ENCODE assay signal across 1 cellular context in genomic region chr14:23861666-23862065, GRCh38.
TF ChIP-seq lines count a peak whose summit lies in the region.

No MANE protein-coding gene starts in this region.

TF ChIP-seq in HepG2, 621 proteins besides CTCF, POLR2A, EP300 and RAD21 (continued from another document):
- TF ChIP-seq, protein P1, sequence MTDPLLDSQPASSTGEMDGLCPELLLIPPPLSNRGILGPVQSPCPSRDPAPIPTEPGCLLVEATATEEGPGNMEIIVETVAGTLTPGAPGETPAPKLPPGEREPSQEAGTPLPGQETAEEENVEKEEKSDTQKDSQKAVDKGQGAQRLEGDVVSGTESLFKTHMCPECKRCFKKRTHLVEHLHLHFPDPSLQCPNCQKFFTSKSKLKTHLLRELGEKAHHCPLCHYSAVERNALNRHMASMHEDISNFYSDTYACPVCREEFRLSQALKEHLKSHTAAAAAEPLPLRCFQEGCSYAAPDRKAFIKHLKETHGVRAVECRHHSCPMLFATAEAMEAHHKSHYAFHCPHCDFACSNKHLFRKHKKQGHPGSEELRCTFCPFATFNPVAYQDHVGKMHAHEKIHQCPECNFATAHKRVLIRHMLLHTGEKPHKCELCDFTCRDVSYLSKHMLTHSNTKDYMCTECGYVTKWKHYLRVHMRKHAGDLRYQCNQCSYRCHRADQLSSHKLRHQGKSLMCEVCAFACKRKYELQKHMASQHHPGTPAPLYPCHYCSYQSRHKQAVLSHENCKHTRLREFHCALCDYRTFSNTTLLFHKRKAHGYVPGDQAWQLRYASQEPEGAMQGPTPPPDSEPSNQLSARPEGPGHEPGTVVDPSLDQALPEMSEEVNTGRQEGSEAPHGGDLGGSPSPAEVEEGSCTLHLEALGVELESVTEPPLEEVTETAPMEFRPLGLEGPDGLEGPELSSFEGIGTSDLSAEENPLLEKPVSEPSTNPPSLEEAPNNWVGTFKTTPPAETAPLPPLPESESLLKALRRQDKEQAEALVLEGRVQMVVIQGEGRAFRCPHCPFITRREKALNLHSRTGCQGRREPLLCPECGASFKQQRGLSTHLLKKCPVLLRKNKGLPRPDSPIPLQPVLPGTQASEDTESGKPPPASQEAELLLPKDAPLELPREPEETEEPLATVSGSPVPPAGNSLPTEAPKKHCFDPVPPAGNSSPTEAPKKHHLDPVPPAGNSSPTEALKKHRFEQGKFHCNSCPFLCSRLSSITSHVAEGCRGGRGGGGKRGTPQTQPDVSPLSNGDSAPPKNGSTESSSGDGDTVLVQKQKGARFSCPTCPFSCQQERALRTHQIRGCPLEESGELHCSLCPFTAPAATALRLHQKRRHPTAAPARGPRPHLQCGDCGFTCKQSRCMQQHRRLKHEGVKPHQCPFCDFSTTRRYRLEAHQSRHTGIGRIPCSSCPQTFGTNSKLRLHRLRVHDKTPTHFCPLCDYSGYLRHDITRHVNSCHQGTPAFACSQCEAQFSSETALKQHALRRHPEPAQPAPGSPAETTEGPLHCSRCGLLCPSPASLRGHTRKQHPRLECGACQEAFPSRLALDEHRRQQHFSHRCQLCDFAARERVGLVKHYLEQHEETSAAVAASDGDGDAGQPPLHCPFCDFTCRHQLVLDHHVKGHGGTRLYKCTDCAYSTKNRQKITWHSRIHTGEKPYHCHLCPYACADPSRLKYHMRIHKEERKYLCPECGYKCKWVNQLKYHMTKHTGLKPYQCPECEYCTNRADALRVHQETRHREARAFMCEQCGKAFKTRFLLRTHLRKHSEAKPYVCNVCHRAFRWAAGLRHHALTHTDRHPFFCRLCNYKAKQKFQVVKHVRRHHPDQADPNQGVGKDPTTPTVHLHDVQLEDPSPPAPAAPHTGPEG (CRISPR knock-in tag; IDR thresholded peaks at IDR 0.05): no peak
- TF ChIP-seq ZNF598 (CRISPR knock-in tag; IDR thresholded peaks at IDR 0.05; ENCODE audit: borderline replicate concordance) (no peak), EHMT2 (IDR thresholded peaks at IDR 0.05; ENCODE audit: borderline replicate concordance, low read depth, low read length) (no peak), ZNF282 (IDR thresholded peaks at IDR 0.05; ENCODE audit: partially characterized antibody) (no peak), ZSCAN5A (CRISPR knock-in tag; IDR thresholded peaks at IDR 0.05; ENCODE audit: borderline replicate concordance) (no peak), DRAP1 (CRISPR knock-in tag; IDR thresholded peaks at IDR 0.05) (no peak), SYNCRIP (IDR thresholded peaks at IDR 0.05; ENCODE audit: insufficient read depth, low read depth, low read length) (no peak)
- TF ChIP-seq, protein P2, sequence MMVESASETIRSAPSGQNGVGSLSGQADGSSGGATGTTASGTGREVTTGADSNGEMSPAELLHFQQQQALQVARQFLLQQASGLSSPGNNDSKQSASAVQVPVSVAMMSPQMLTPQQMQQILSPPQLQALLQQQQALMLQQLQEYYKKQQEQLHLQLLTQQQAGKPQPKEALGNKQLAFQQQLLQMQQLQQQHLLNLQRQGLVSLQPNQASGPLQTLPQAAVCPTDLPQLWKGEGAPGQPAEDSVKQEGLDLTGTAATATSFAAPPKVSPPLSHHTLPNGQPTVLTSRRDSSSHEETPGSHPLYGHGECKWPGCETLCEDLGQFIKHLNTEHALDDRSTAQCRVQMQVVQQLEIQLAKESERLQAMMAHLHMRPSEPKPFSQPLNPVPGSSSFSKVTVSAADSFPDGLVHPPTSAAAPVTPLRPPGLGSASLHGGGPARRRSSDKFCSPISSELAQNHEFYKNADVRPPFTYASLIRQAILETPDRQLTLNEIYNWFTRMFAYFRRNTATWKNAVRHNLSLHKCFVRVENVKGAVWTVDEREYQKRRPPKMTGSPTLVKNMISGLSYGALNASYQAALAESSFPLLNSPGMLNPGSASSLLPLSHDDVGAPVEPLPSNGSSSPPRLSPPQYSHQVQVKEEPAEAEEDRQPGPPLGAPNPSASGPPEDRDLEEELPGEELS (CRISPR knock-in tag; IDR thresholded peaks at IDR 0.05): no peak
